ENCODE assay signal across 1 cellular context in genomic region chr16:57606147-57606846, GRCh38.
TF ChIP-seq lines count a peak whose summit lies in the region.

No MANE protein-coding gene starts in this region.

TF ChIP-seq in GM12878, 131 proteins besides CTCF, POLR2A, EP300 and RAD21 (continued from another document):
- TF ChIP-seq ZNF687 (IDR thresholded peaks at IDR 0.05) (no peak), SMC3 (IDR thresholded peaks at IDR 0.05; ENCODE audit: borderline replicate concordance, low read length) (no peak), EED (IDR thresholded peaks at IDR 0.05; ENCODE audit: low read depth) (no peak), TCF12 (IDR thresholded peaks at IDR 0.05; ENCODE audit: low read depth, low read length) (no peak), ZSCAN29 (IDR thresholded peaks at IDR 0.05) (no peak), RELB (IDR thresholded peaks at IDR 0.05; ENCODE audit: low read depth) (no peak), SKIL (IDR thresholded peaks at IDR 0.05; ENCODE audit: low read depth, poor library complexity, severe bottlenecking) (no peak), ZNF592 (IDR thresholded peaks at IDR 0.05) (no peak), IKZF2 (IDR thresholded peaks at IDR 0.05) (no peak), CBX3 (IDR thresholded peaks at IDR 0.05; ENCODE audit: borderline replicate concordance, low read depth) (no peak), RUNX3 (IDR thresholded peaks at IDR 0.05; ENCODE audit: low read length) (no peak)
- TF ChIP-seq, protein P1, sequence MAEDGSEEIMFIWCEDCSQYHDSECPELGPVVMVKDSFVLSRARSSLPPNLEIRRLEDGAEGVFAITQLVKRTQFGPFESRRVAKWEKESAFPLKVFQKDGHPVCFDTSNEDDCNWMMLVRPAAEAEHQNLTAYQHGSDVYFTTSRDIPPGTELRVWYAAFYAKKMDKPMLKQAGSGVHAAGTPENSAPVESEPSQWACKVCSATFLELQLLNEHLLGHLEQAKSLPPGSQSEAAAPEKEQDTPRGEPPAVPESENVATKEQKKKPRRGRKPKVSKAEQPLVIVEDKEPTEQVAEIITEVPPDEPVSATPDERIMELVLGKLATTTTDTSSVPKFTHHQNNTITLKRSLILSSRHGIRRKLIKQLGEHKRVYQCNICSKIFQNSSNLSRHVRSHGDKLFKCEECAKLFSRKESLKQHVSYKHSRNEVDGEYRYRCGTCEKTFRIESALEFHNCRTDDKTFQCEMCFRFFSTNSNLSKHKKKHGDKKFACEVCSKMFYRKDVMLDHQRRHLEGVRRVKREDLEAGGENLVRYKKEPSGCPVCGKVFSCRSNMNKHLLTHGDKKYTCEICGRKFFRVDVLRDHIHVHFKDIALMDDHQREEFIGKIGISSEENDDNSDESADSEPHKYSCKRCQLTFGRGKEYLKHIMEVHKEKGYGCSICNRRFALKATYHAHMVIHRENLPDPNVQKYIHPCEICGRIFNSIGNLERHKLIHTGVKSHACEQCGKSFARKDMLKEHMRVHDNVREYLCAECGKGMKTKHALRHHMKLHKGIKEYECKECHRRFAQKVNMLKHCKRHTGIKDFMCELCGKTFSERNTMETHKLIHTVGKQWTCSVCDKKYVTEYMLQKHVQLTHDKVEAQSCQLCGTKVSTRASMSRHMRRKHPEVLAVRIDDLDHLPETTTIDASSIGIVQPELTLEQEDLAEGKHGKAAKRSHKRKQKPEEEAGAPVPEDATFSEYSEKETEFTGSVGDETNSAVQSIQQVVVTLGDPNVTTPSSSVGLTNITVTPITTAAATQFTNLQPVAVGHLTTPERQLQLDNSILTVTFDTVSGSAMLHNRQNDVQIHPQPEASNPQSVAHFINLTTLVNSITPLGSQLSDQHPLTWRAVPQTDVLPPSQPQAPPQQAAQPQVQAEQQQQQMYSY (CRISPR knock-in tag; IDR thresholded peaks at IDR 0.05) = no peak
- TF ChIP-seq, protein P2, sequence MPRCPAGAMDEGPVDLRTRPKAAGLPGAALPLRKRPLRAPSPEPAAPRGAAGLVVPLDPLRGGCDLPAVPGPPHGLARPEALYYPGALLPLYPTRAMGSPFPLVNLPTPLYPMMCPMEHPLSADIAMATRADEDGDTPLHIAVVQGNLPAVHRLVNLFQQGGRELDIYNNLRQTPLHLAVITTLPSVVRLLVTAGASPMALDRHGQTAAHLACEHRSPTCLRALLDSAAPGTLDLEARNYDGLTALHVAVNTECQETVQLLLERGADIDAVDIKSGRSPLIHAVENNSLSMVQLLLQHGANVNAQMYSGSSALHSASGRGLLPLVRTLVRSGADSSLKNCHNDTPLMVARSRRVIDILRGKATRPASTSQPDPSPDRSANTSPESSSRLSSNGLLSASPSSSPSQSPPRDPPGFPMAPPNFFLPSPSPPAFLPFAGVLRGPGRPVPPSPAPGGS (IDR thresholded peaks at IDR 0.05; ENCODE audit: borderline replicate concordance, insufficient read depth, low read depth, low read length, poor library complexity, severe bottlenecking) = peak; percentile 39
